10 cellular contexts compared by ENCODE assay signal in the genomic region with DNA sequence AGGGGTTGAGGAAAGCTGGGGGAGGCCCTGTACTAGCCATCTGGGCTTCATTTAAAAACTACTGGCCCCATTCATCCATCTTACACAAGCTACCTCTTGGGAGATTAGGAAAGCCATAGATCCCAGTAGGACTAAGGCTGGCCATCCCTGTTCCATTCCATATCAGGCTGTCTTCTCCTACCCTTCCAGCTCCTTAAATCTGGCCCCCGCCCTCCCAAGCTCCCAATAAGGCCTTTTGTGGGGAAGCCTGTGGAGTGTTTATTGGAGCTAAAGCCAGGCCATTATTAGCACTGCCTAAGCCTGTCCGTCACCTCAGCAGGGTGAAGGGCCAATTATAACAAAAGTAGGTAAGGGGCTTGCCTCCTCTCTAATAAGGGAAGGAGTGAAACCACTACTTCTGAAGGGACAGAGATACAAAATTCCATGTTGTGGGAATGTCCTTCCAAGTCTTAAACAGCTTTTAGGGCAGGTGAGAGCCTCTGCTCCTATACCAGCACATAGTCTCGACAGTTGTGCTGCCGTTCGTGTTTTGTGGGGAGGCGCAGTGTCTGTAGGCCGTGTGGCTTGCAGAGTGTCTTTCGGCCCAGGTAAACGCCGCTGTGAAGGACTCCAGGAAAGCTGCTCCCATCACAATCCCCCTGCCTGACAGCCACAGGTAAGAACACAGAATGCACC. TPM values are rescaled to one million over a fixed set of nuclear protein-coding genes. Genes with fewer than 3 reads are reported as not detected.
DNase-seq lines count a peak whose midpoint lies in the region; ATAC-seq, FAIRE-seq and TF ChIP-seq lines count a peak whose summit lies in the region.
"Had no signal": no experiment of that assay in that cellular context is flagged by ENCODE, and none has a peak within 500 bp of the region (broad histone marks: within the 10 kb centered on the region; RNA-seq: fewer than 3 reads in every experiment).

No MANE protein-coding gene starts in this region.

- H3K27me3 Mint-ChIP-seq in CD8-positive, alpha-beta T cell (ENCODE audit: low read depth): no peaks in the 10 kb centered on the region
- H3K27me3 Mint-ChIP-seq in endodermal cell (ENCODE audit: insufficient read depth): no peaks in the 10 kb centered on the region

- H4K20me1 ChIP-seq in IMR-90 (ENCODE audit: insufficient read depth, low read length): peaks cover 69% of the 10 kb centered on the region

- peak overlapping the region; percentile 22 for H3K4me3 Mint-ChIP-seq in CD8-positive, alpha-beta T cell
- peak overlapping the region; percentile 96 for H3K4me3 Mint-ChIP-seq in endodermal cell

- no peak overlapping the region for H4K91ac ChIP-seq in IMR-90 (ENCODE audit: insufficient read depth, low read depth, low read length)

- H4K8ac ChIP-seq in IMR-90 (ENCODE audit: low read depth in 2 of 2, low read length in 2 of 2): 0 out of 4 replicates have a peak overlapping the region, but pooled peaks of 1 of the 2 experiments have one; percentile 1

- H3K36me3 Mint-ChIP-seq in CD8-positive, alpha-beta T cell: peaks cover 77% of the 10 kb centered on the region
- H3K36me3 Mint-ChIP-seq in endodermal cell (ENCODE audit: low read depth): peaks cover 61% of the 10 kb centered on the region

- dilution Hi-C loops in IMR-90 (cut with HindIII; ENCODE audit: low sequenced_read_pairs, unreplicated experiment): no loop called here

- H3K79me1 ChIP-seq in IMR-90 (ENCODE audit: low read depth in 1 of 2, low read length in 2 of 2): peaks cover 14 to 47% of the 10 kb centered on the region in 2 experiments

- no peak overlapping the region for H2AFZ ChIP-seq in IMR-90 (replicated peaks; ENCODE audit: low read length, poor library complexity)

- peak overlapping the region; percentile 86 for H3K27ac ChIP-seq in CD8-positive, alpha-beta T cell (ENCODE audit: low read depth, low read length)
- H3K27ac ChIP-seq in IMR-90 (ENCODE audit: insufficient read depth, low read length): no peak overlapping the region
- peak overlapping the region; percentile 6 for H3K27ac ChIP-seq in endodermal cell (ENCODE audit: low read depth, low read length)
- H3K27ac ChIP-seq in neutrophil: peak overlapping the region; percentile 96

- H2BK120ac ChIP-seq in IMR-90 (ENCODE audit: low read depth, low read length): no peak overlapping the region

- H2BK5ac ChIP-seq in IMR-90 (ENCODE audit: low read depth, low read length, poor library complexity, severe bottlenecking): no peak overlapping the region

- H3K9me1 ChIP-seq in IMR-90 (ENCODE audit: insufficient read depth, low read length): no peaks in the 10 kb centered on the region

- no peak overlapping the region for H3K4me3 ChIP-seq in CD8-positive, alpha-beta T cell (ENCODE audit: low read depth, low read length)
- H3K4me3 ChIP-seq in IMR-90 (ENCODE audit: insufficient read depth, low read depth, low read length) (no peak overlapping the region), endodermal cell (ENCODE audit: low read length) (peak overlapping the region; percentile 97), neutrophil (ENCODE audit: low read depth in 1 of 2, low read length in 1 of 2) (no peak overlapping the region)

- H3K18ac ChIP-seq in IMR-90 (ENCODE audit: low read depth, low read length): no peak overlapping the region

- H2AK5ac ChIP-seq in IMR-90 (ENCODE audit: low read depth, low read length): no peak overlapping the region

- in situ Hi-C loops in IMR-90 (cut with MboI; ENCODE audit: low sequenced_read_pairs): no loop called here

- peak overlapping the region; percentile 29 for H2AK9ac ChIP-seq in IMR-90 (replicated peaks; ENCODE audit: low read depth, low read length, poor library complexity)

- TF ChIP-seq POLR2A in IMR-90 (IDR thresholded peaks at IDR 0.05; ENCODE audit: low read depth, low read length) (no peak), GM12891 (IDR thresholded peaks at IDR 0.05; ENCODE audit: low read depth, low read length) (no peak; the same call in 1 of the 2 replicates)

- TF ChIP-seq CTCF in CD8-positive, alpha-beta T cell (IDR thresholded peaks at IDR 0.05): no peak
- no peak for TF ChIP-seq CTCF in IMR-90 (conservative IDR thresholded peaks at IDR 0.05; ENCODE audit: low read depth, low read length)
- no peak for TF ChIP-seq CTCF in endodermal cell (conservative IDR thresholded peaks at IDR 0.05)
- TF ChIP-seq CTCF in neutrophil (IDR thresholded peaks at IDR 0.05): no peak

- no peak for TF ChIP-seq RAD21 in IMR-90 (IDR thresholded peaks at IDR 0.05; ENCODE audit: low read length)

- H4K5ac ChIP-seq in IMR-90 (ENCODE audit: low read depth, low read length): no peak overlapping the region

- CTCF ChIA-PET in CD8-positive, alpha-beta T cell (lab: Charles Lee): interaction anchor here (0.6 to 2.9 kb wide), 9 partner anchors 10 to 302 kb away, joined by 3 to 14 read pairs (median 7); a partner anchor contains a TSS
- CTCF ChIA-PET in IMR-90 (lab: Yijun Ruan, JAX): interaction anchor here (0.5 to 2.0 kb wide), 3 partner anchors 23 to 480 kb away, joined by 3 to 8 read pairs (median 4); a partner anchor contains a TSS

- no peak for FAIRE-seq in GM12891 (lab: Jason Lieb, UNC)

- H3K9ac ChIP-seq in IMR-90 (ENCODE audit: low read depth, low read length) (peak overlapping the region; percentile 100; the same call in 1 of the 2 replicates), endodermal cell (ENCODE audit: extremely low read depth, low read length, poor library complexity, severe bottlenecking) (peak overlapping the region; percentile 97)

- peaks cover 54% of the 10 kb centered on the region for H3K36me3 ChIP-seq in CD8-positive, alpha-beta T cell (ENCODE audit: insufficient read depth, low read length)
- H3K36me3 ChIP-seq in IMR-90 (ENCODE audit: control insufficient read depth, insufficient read depth, low read length): peaks cover 68% of the 10 kb centered on the region
- H3K36me3 ChIP-seq in endodermal cell (ENCODE audit: control insufficient read depth, insufficient read depth, low read length): peaks cover 73% of the 10 kb centered on the region
- peaks cover 73% of the 10 kb centered on the region for H3K36me3 ChIP-seq in neutrophil

- POLR2A ChIA-PET in CD8-positive, alpha-beta T cell (lab: Charles Lee): interaction anchor here (0.7 to 3.7 kb wide), 8 partner anchors 10 to 44 kb away, joined by 3 to 30 read pairs (median 7); a partner anchor contains a TSS
- POLR2A ChIA-PET in IMR-90 (lab: Charles Lee; ENCODE audit: unreplicated experiment): interaction anchor here (0.5 to 1.7 kb wide), 2 partner anchors 15 to 42 kb away, joined by 6 to 7 read pairs; no protein-coding TSS in a partner anchor

- intact Hi-C loops in CD8-positive, alpha-beta T cell (cut with DNase I, micrococcal nuclease): no loop called here
- intact Hi-C loops in IMR-90 (cut with micrococcal nuclease): no loop called here

- H3K23ac ChIP-seq in IMR-90 (ENCODE audit: low read depth, low read length): peak overlapping the region; percentile 99; the same call in 1 of the 2 replicates

- H3K4me1 ChIP-seq in CD8-positive, alpha-beta T cell (ENCODE audit: insufficient read depth, low read length): peaks cover 32% of the 10 kb centered on the region
- H3K4me1 ChIP-seq in IMR-90 (ENCODE audit: control insufficient read depth, insufficient read depth, low read length): peaks cover 15% of the 10 kb centered on the region
- H3K4me1 ChIP-seq in endodermal cell (ENCODE audit: control insufficient read depth, insufficient read depth, low read length): peaks cover 8% of the 10 kb centered on the region
- peaks cover 42 to 45% of the 10 kb centered on the region in 2 experiments for H3K4me1 ChIP-seq in neutrophil (ENCODE audit: control insufficient read depth in 1 of 2, insufficient read depth in 1 of 2, low read depth in 1 of 2, low read length in 1 of 2)

- H3K56ac ChIP-seq in IMR-90 (ENCODE audit: extremely low read depth, insufficient read depth, low read length): no peak overlapping the region

- no peaks in the 10 kb centered on the region for H3K27me3 ChIP-seq in CD8-positive, alpha-beta T cell (ENCODE audit: insufficient read depth, low read length)
- H3K27me3 ChIP-seq in IMR-90 (ENCODE audit: control insufficient read depth, insufficient read depth, low read length) (no peaks in the 10 kb centered on the region), endodermal cell (ENCODE audit: control insufficient read depth, insufficient read depth, low read length, poor library complexity, severe bottlenecking) (no peaks in the 10 kb centered on the region), neutrophil (no peaks in the 10 kb centered on the region)

- WGBS in IMR-90 (ENCODE audit: extremely low coverage in 2 of 2, insufficient read length in 1 of 2), 2 experiments: no CpG with 5 or more reads among the region's 10 CpGs
- 88 to 94% methylated on average over 3 to 10 of the region's 10 CpGs for WGBS in endodermal cell (ENCODE audit: insufficient coverage in 1 of 2, insufficient read length in 1 of 2), 2 experiments

- no peak overlapping the region for H3K4me2 ChIP-seq in IMR-90 (ENCODE audit: low read depth, low read length)

- H3K14ac ChIP-seq in IMR-90 (replicated peaks; ENCODE audit: low read depth, low read length): no peak overlapping the region

- DNase-seq in CD8-positive, alpha-beta T cell: no peak
- no peak for DNase-seq in IMR-90
- peak; percentile 66 for DNase-seq in endodermal cell
- DNase-seq in activated effector memory CD4-positive, alpha-beta T cell treated with Interleukin-2 at 50 U/mL for 16 hours: no peak
- DNase-seq in SW480 (ENCODE audit: low spot score): no peak
- DNase-seq in SIG-M5 treated with dmso at 0.1 percent for 504 hours (lab: John Stamatoyannopoulos, UW; ENCODE audit: unreplicated experiment): no peak
- DNase-seq in GM12891 (ENCODE audit: insufficient read length, low spot score): no peak
- DNase-seq: dermis blood vessel endothelial cell had no signal

- H2BK20ac ChIP-seq in IMR-90 (ENCODE audit: low read depth, low read length): no peak overlapping the region

- peak overlapping the region; percentile 99 for H3K27ac Mint-ChIP-seq in CD8-positive, alpha-beta T cell
- peak overlapping the region; percentile 99 for H3K27ac Mint-ChIP-seq in endodermal cell

- H3K9me3 ChIP-seq in CD8-positive, alpha-beta T cell (ENCODE audit: low read length): no peaks in the 10 kb centered on the region
- H3K9me3 ChIP-seq in IMR-90 (ENCODE audit: control insufficient read depth, insufficient read depth, low read length): no peaks in the 10 kb centered on the region
- no peaks in the 10 kb centered on the region for H3K9me3 ChIP-seq in endodermal cell (ENCODE audit: control insufficient read depth, low read length)
- H3K9me3 ChIP-seq in neutrophil: no peaks in the 10 kb centered on the region

- no peak for ATAC-seq in CD8-positive, alpha-beta T cell
- no peak for ATAC-seq in IMR-90 (ENCODE audit: low read depth)
- ATAC-seq: left lobe of liver had no signal

- H2BK15ac ChIP-seq in IMR-90 (ENCODE audit: low read depth, low read length): no peak overlapping the region

- BruUV-seq in IMR-90 (replicated peaks; lab: Mats Ljungman, UMichigan): no TSS peak

- H3K9me3 Mint-ChIP-seq in CD8-positive, alpha-beta T cell: no peaks in the 10 kb centered on the region
- H3K9me3 Mint-ChIP-seq in endodermal cell: no peaks in the 10 kb centered on the region

- H3K4ac ChIP-seq in IMR-90 (ENCODE audit: low read depth, low read length): no peak overlapping the region

- peaks cover 40% of the 10 kb centered on the region for H3K4me1 Mint-ChIP-seq in CD8-positive, alpha-beta T cell (ENCODE audit: low read depth)
- peaks cover 47% of the 10 kb centered on the region for H3K4me1 Mint-ChIP-seq in endodermal cell

RNA-seq across cellular contexts. Expression of a gene that starts 3.7 kb away (rescaled TPM):
- total RNA-seq in CD8-positive, alpha-beta T cell: 100 to 1,000 TPM; 580 to 582 TPM
- total RNA-seq in IMR-90 (2012; rRNA removed) (4,816 and 6,155 TPM in 2 replicates), endodermal cell (1,000 to 10,000 TPM; 1,640 to 1,647 TPM)
- 6,979 and 8,569 TPM in 2 replicates for polyA plus RNA-seq in IMR-90 (2012; rRNA removed)
- polyA plus RNA-seq in IMR-90 (2012; cell fraction: cytosol; rRNA removed): 4,737 and 9,751 TPM in 2 replicates
- 1,664 and 4,642 TPM in 2 replicates for polyA plus RNA-seq in IMR-90 (2012; cell fraction: nucleus; rRNA removed; ENCODE audit: low replicate concordance)
- 1,347 TPM for polyA plus RNA-seq in endodermal cell (2013, experiment 1 of 2)
- polyA plus RNA-seq in endodermal cell (2013, experiment 2 of 2): 1,436 TPM
- polyA plus RNA-seq in GM12891 (2012; ENCODE audit: low read depth, missing spikeins): 1,391 TPM

RNA-seq across cellular contexts. Expression of a gene that starts 9.4 kb away (rescaled TPM):
- total RNA-seq in CD8-positive, alpha-beta T cell: 1 to 10 TPM; 4.0 to 5.9 TPM
- total RNA-seq in IMR-90 (2012; rRNA removed): 78.3 and 90.0 TPM in 2 replicates
- 112 and 117 TPM in 2 replicates for polyA plus RNA-seq in IMR-90 (2012; rRNA removed)
- polyA plus RNA-seq in IMR-90 (2012; cell fraction: cytosol; rRNA removed): 121 and 135 TPM in 2 replicates
- polyA plus RNA-seq in IMR-90 (2012; cell fraction: nucleus; rRNA removed; ENCODE audit: low replicate concordance): 47.4 and 68.8 TPM in 2 replicates
- 100 to 1,000 TPM; 153 to 191 TPM for total RNA-seq in endodermal cell
- 175 TPM for polyA plus RNA-seq in endodermal cell (2013, experiment 1 of 2)
- 170 TPM for polyA plus RNA-seq in endodermal cell (2013, experiment 2 of 2)
- polyA plus RNA-seq in GM12891 (2012; ENCODE audit: low read depth, missing spikeins): 125 TPM

RNA-seq across cellular contexts. Expression of a gene that starts 27.5 kb away (rescaled TPM):
- 100 to 1,000 TPM; 109 to 113 TPM for total RNA-seq in CD8-positive, alpha-beta T cell
- 41.4 and 42.3 TPM in 2 replicates for total RNA-seq in IMR-90 (2012; rRNA removed)
- 43.8 and 44.3 TPM in 2 replicates for polyA plus RNA-seq in IMR-90 (2012; rRNA removed)
- 13.3 and 20.0 TPM in 2 replicates for polyA plus RNA-seq in IMR-90 (2012; cell fraction: cytosol; rRNA removed)
- 107 and 224 TPM in 2 replicates for polyA plus RNA-seq in IMR-90 (2012; cell fraction: nucleus; rRNA removed; ENCODE audit: low replicate concordance)
- 100 to 1,000 TPM; 127 to 129 TPM for total RNA-seq in endodermal cell
- polyA plus RNA-seq in endodermal cell (2013, experiment 1 of 2): 114 TPM
- 107 TPM for polyA plus RNA-seq in endodermal cell (2013, experiment 2 of 2)
- polyA plus RNA-seq in GM12891 (2012; ENCODE audit: low read depth, missing spikeins): 35.4 TPM

RNA-seq across cellular contexts. Expression of a gene that starts 33.7 kb away (rescaled TPM):
- total RNA-seq in CD8-positive, alpha-beta T cell: 10 to 100 TPM; 82.4 to 83.0 TPM
- total RNA-seq in IMR-90 (2012; rRNA removed) (137 and 150 TPM in 2 replicates), endodermal cell (100 to 1,000 TPM in 1 of 2 donors, 10 to 100 TPM in 1; 97.0 to 118 TPM)
- polyA plus RNA-seq in IMR-90 (2012; rRNA removed): 153 and 157 TPM in 2 replicates
- 133 and 158 TPM in 2 replicates for polyA plus RNA-seq in IMR-90 (2012; cell fraction: cytosol; rRNA removed)
- 156 and 212 TPM in 2 replicates for polyA plus RNA-seq in IMR-90 (2012; cell fraction: nucleus; rRNA removed; ENCODE audit: low replicate concordance)
- 55.5 TPM for polyA plus RNA-seq in endodermal cell (2013, experiment 1 of 2)
- 64.1 TPM for polyA plus RNA-seq in endodermal cell (2013, experiment 2 of 2)
- 39.7 TPM for polyA plus RNA-seq in GM12891 (2012; ENCODE audit: low read depth, missing spikeins)

RNA-seq across cellular contexts. Expression of a gene that starts 43.7 kb away (rescaled TPM):
- 1 to 10 TPM; 9.0 TPM for total RNA-seq in CD8-positive, alpha-beta T cell
- total RNA-seq in IMR-90 (2012; rRNA removed): 3.3 and 3.6 TPM in 2 replicates
- 1.1 and 1.5 TPM in 2 replicates for polyA plus RNA-seq in IMR-90 (2012; rRNA removed)
- 0.48 and 1.1 TPM in 2 replicates for polyA plus RNA-seq in IMR-90 (2012; cell fraction: cytosol; rRNA removed)
- polyA plus RNA-seq in IMR-90 (2012; cell fraction: nucleus; rRNA removed; ENCODE audit: low replicate concordance): 1.7 and 2.8 TPM in 2 replicates
- 1 to 10 TPM; 7.9 to 9.1 TPM for total RNA-seq in endodermal cell
- 6.1 TPM for polyA plus RNA-seq in endodermal cell (2013, experiment 1 of 2)
- 4.3 TPM for polyA plus RNA-seq in endodermal cell (2013, experiment 2 of 2)
- polyA plus RNA-seq in GM12891 (2012; ENCODE audit: low read depth, missing spikeins): 0.90 TPM

Comparison
In these comparisons a context has a peak if more than half of its experiments do, and no peak if none do; other contexts are left out.
1. RNA of a gene that starts 9.4 kb away (total RNA-seq): 153 to 191 TPM in endodermal cell and 78.3 to 90.0 TPM in IMR-90; 4.0 to 5.9 TPM in CD8-positive, alpha-beta T cell; every median in the first group is over 10 times any median in the second.